Comparison of ENCODE assay signal across 1 cellular context in the genomic region with DNA sequence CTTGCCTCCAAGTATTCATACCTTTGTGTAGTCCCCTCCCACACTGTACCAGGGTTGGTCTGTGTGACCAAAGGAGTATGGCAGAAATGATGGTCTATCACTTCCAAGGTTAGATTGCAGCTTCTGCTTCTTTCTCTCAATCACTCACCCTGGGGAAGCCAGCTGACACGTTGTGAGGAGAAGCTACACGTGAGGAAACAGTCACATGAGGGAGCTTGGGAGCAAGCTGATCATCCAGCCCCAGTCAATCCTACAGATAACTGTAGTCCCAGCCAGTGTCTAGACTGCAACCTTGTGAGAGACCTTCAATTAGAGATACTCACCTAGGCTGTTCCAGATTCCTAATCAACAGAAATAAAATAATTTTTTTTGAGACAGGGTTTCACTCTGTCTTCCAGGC.
TF ChIP-seq lines count a peak whose summit lies in the region.

No MANE protein-coding gene starts in this region.

TF ChIP-seq in HepG2, 621 proteins besides CTCF, POLR2A, EP300 and RAD21 (continued from another document):
- TF ChIP-seq, protein P1, sequence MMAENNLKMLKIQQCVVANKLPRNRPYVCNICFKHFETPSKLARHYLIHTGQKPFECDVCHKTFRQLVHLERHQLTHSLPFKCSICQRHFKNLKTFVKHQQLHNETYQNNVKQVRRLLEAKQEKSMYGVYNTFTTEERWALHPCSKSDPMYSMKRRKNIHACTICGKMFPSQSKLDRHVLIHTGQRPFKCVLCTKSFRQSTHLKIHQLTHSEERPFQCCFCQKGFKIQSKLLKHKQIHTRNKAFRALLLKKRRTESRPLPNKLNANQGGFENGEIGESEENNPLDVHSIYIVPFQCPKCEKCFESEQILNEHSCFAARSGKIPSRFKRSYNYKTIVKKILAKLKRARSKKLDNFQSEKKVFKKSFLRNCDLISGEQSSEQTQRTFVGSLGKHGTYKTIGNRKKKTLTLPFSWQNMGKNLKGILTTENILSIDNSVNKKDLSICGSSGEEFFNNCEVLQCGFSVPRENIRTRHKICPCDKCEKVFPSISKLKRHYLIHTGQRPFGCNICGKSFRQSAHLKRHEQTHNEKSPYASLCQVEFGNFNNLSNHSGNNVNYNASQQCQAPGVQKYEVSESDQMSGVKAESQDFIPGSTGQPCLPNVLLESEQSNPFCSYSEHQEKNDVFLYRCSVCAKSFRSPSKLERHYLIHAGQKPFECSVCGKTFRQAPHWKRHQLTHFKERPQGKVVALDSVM (CRISPR knock-in tag; IDR thresholded peaks at IDR 0.05), result no peak
- no peak for TF ChIP-seq HES4 (CRISPR knock-in tag; IDR thresholded peaks at IDR 0.05; ENCODE audit: borderline replicate concordance)
- no peak for TF ChIP-seq FLYWCH1 (CRISPR knock-in tag; IDR thresholded peaks at IDR 0.05)
- TF ChIP-seq MEIS1 (CRISPR knock-in tag; IDR thresholded peaks at IDR 0.05; ENCODE audit: borderline replicate concordance), result no peak
- no peak for TF ChIP-seq AHR (CRISPR knock-in tag; IDR thresholded peaks at IDR 0.05)
- no peak for TF ChIP-seq ARID2 (CRISPR knock-in tag; IDR thresholded peaks at IDR 0.05; ENCODE audit: borderline replicate concordance)
- no peak for TF ChIP-seq YY1 (IDR thresholded peaks at IDR 0.05; ENCODE audit: insufficient read depth, insufficient replicate concordance, low read depth, low read length)
- TF ChIP-seq SATB2 (CRISPR knock-in tag; IDR thresholded peaks at IDR 0.05), result no peak
- TF ChIP-seq SRF (IDR thresholded peaks at IDR 0.05; ENCODE audit: low read depth, low read length), result no peak
